ENCODE assay signal across 32 cellular contexts in genomic region chr20:63488331-63489251, GRCh38. TPM values are rescaled to one million over a fixed set of nuclear protein-coding genes. Genes with fewer than 3 reads are reported as not detected.
DNase-seq lines count a peak whose midpoint lies in the region; ATAC-seq and TF ChIP-seq lines count a peak whose summit lies in the region.
"Had no signal": no experiment of that assay in that cellular context is flagged by ENCODE, and none has a peak within 500 bp of the region (broad histone marks: within the 10 kb centered on the region; RNA-seq: fewer than 3 reads in every experiment).

No MANE protein-coding gene starts in this region.

- H3K9ac ChIP-seq in IMR-90 (ENCODE audit: low read depth, low read length), result no peak overlapping the region

- H3K36me3 Mint-ChIP-seq in Calu3 (ENCODE audit: insufficient read depth, unreplicated experiment), result peaks cover 79% of the 10 kb centered on the region
- no peaks in the 10 kb centered on the region for H3K36me3 Mint-ChIP-seq in nephron progenitor cell (ENCODE audit: low read depth)
- H3K36me3 Mint-ChIP-seq: activated CD4-positive, alpha-beta memory T cell treated with anti-CD3 and anti-CD28 coated beads for 36 hours had no signal

- no peak overlapping the region for H3K4me2 ChIP-seq in IMR-90 (ENCODE audit: low read depth, low read length)

- no peak overlapping the region for H2AK9ac ChIP-seq in IMR-90 (replicated peaks; ENCODE audit: low read depth, low read length, poor library complexity)

- H3K4ac ChIP-seq in IMR-90 (ENCODE audit: low read depth, low read length), result no peak overlapping the region

- H3K9me3 ChIP-seq in IMR-90 (ENCODE audit: control insufficient read depth, insufficient read depth, low read length) (no peaks in the 10 kb centered on the region), gastroesophageal sphincter (peaks cover 0 to 8% (median 0%) of the 10 kb centered on the region in 3 donors)
- H3K9me3 ChIP-seq: upper lobe of right lung had no signal

- TF ChIP-seq RAD21 in IMR-90 (IDR thresholded peaks at IDR 0.05; ENCODE audit: low read length), result no peak

- dilution Hi-C loops in IMR-90 (cut with HindIII; ENCODE audit: low sequenced_read_pairs, unreplicated experiment), result no loop called here

- H3K9me3 Mint-ChIP-seq in Calu3 (ENCODE audit: low read depth, unreplicated experiment) (peaks cover 7% of the 10 kb centered on the region), nephron progenitor cell (peaks cover 4% of the 10 kb centered on the region)
- H3K9me3 Mint-ChIP-seq: activated CD4-positive, alpha-beta memory T cell treated with anti-CD3 and anti-CD28 coated beads for 36 hours had no signal

- peaks cover 18% of the 10 kb centered on the region for H3K27me3 Mint-ChIP-seq in Calu3 (ENCODE audit: unreplicated experiment)
- H3K27me3 Mint-ChIP-seq in nephron progenitor cell (ENCODE audit: low read depth, poor library complexity), result peaks cover 72% of the 10 kb centered on the region

- CTCF ChIA-PET in Calu3 (lab: Charles Lee), result no interaction called here
- CTCF ChIA-PET in IMR-90 (lab: Yijun Ruan, JAX), result no interaction called here

- no peaks in the 10 kb centered on the region for H3K79me1 ChIP-seq in IMR-90 (ENCODE audit: low read depth in 1 of 2, low read length in 2 of 2)

- ATAC-seq in IMR-90 (ENCODE audit: low read depth), result peak; percentile 32; the same call in 1 of the 2 replicates
- ATAC-seq in gastroesophageal sphincter, result peak; percentile 31
- no peak for ATAC-seq in HG02763 (IDR thresholded peaks at IDR 0.05; ENCODE audit: unreplicated experiment)
- ATAC-seq: activated naive CD8-positive, alpha-beta T cell treated with anti-CD3 and anti-CD28 coated beads, Interleukin-2, amount 50 U/mL, for 24 hours; upper lobe of right lung had no signal

- DNase-seq in Calu3 (no peak), IMR-90 (no peak), nephron progenitor cell (peak; percentile 63), NOMO-1 treated with DMSO at 0.1 percent for 48 hours (lab: John Stamatoyannopoulos, UW; ENCODE audit: unreplicated experiment) (no peak), mesenteric fat pad (ENCODE audit: low spot score) (no peak)
- no peak for DNase-seq in central memory CD4-positive, alpha-beta T cell
- DNase-seq: activated CD4-positive, alpha-beta memory T cell treated with anti-CD3 and anti-CD28 coated beads for 36 hours; activated CD4-positive, CD25-positive, alpha-beta regulatory T cell; activated gamma-delta T cell; activated naive CD8-positive, alpha-beta T cell treated with anti-CD3 and anti-CD28 coated beads, Interleukin-2, amount 50 U/mL, for 24 hours; cerebellar nuclear complex; dorsolateral prefrontal cortex; GF-D8; mammary epithelial cell; NCI-H1092 treated with DMSO at 0.1 percent for 48 hours; NCI-H2081; NCI-H82; nucleus accumbens; OCI-M1; SIG-M5; stimulated activated CD4-positive, alpha-beta T cell treated with anti-CD3 and anti-CD28 coated beads, Interleukin-1b, Interleukin-23, amount 100 ng/mL, for 48 hours; SW 1271; T1000; upper lobe of right lung had no signal

- BruUV-seq in Calu3 (replicated peaks; lab: Mats Ljungman, UMichigan) (TSS peak; percentile 82), IMR-90 (replicated peaks; lab: Mats Ljungman, UMichigan) (no TSS peak)

- no peak overlapping the region for H4K5ac ChIP-seq in IMR-90 (ENCODE audit: low read depth, low read length)

- no peak overlapping the region for H2AFZ ChIP-seq in IMR-90 (replicated peaks; ENCODE audit: low read length, poor library complexity)

- no peaks in the 10 kb centered on the region for H3K4me1 ChIP-seq in IMR-90 (ENCODE audit: control insufficient read depth, insufficient read depth, low read length)
- peaks cover 0 to 7% (median 0%) of the 10 kb centered on the region in 3 donors for H3K4me1 ChIP-seq in gastroesophageal sphincter
- H3K4me1 ChIP-seq: upper lobe of right lung had no signal

- POLR2A ChIA-PET in IMR-90 (lab: Charles Lee; ENCODE audit: unreplicated experiment), result no interaction called here

- H3K4me3 ChIP-seq in IMR-90 (ENCODE audit: insufficient read depth, low read depth, low read length) (no peak overlapping the region), gastroesophageal sphincter (no peak overlapping the region)
- H3K4me3 ChIP-seq: dorsolateral prefrontal cortex, skin epidermis, upper lobe of right lung had no signal

- H2AK5ac ChIP-seq in IMR-90 (ENCODE audit: low read depth, low read length), result no peak overlapping the region

- H3K4me1 Mint-ChIP-seq in Calu3 (ENCODE audit: low read depth, unreplicated experiment) (peaks cover 13% of the 10 kb centered on the region), nephron progenitor cell (peaks cover 5% of the 10 kb centered on the region)
- H3K4me1 Mint-ChIP-seq: activated naive CD8-positive, alpha-beta T cell treated with anti-CD3 and anti-CD28 coated beads, Interleukin-2, amount 50 U/mL, for 24 hours had no signal

- H3K4me3 Mint-ChIP-seq in Calu3 (ENCODE audit: low read depth, unreplicated experiment) (no peak overlapping the region), nephron progenitor cell (no peak overlapping the region)
- H3K4me3 Mint-ChIP-seq: activated CD4-positive, alpha-beta memory T cell treated with anti-CD3 and anti-CD28 coated beads for 36 hours; activated naive CD8-positive, alpha-beta T cell treated with anti-CD3 and anti-CD28 coated beads, Interleukin-2, amount 50 U/mL, for 24 hours had no signal

- H3K9me1 ChIP-seq in IMR-90 (ENCODE audit: insufficient read depth, low read length), result no peaks in the 10 kb centered on the region

- no peak overlapping the region for H4K8ac ChIP-seq in IMR-90 (ENCODE audit: low read depth in 2 of 2, low read length in 2 of 2)

- H4K91ac ChIP-seq in IMR-90 (ENCODE audit: insufficient read depth, low read depth, low read length), result no peak overlapping the region

- no peak overlapping the region for H2BK20ac ChIP-seq in IMR-90 (ENCODE audit: low read depth, low read length)

- H3K27ac Mint-ChIP-seq in Calu3 (ENCODE audit: unreplicated experiment) (no peak overlapping the region), nephron progenitor cell (no peak overlapping the region)
- H3K27ac Mint-ChIP-seq: activated CD4-positive, alpha-beta memory T cell treated with anti-CD3 and anti-CD28 coated beads for 36 hours; activated naive CD8-positive, alpha-beta T cell treated with anti-CD3 and anti-CD28 coated beads, Interleukin-2, amount 50 U/mL, for 24 hours had no signal

- H3K36me3 ChIP-seq in IMR-90 (ENCODE audit: control insufficient read depth, insufficient read depth, low read length), result no peaks in the 10 kb centered on the region
- H3K36me3 ChIP-seq in gastroesophageal sphincter, result no peaks in the 10 kb centered on the region
- H3K36me3 ChIP-seq: upper lobe of right lung had no signal

- intact Hi-C loops in Calu3 (cut with micrococcal nuclease; ENCODE audit: unreplicated experiment) (no loop called here), IMR-90 (cut with micrococcal nuclease) (no loop called here)

- H3K18ac ChIP-seq in IMR-90 (ENCODE audit: low read depth, low read length), result no peak overlapping the region

- H3K27ac ChIP-seq in IMR-90 (ENCODE audit: insufficient read depth, low read length) (no peak overlapping the region), gastroesophageal sphincter (no peak overlapping the region)
- H3K27ac ChIP-seq: epithelial cell of prostate, skin epidermis, upper lobe of right lung had no signal

- no peaks in the 10 kb centered on the region for H4K20me1 ChIP-seq in IMR-90 (ENCODE audit: insufficient read depth, low read length)

- peaks cover 25% of the 10 kb centered on the region for H3K27me3 ChIP-seq in IMR-90 (ENCODE audit: control insufficient read depth, insufficient read depth, low read length)
- H3K27me3 ChIP-seq in gastroesophageal sphincter, result peaks cover 80% of the 10 kb centered on the region

- in situ Hi-C loops in IMR-90 (cut with MboI; ENCODE audit: low sequenced_read_pairs), result no loop called here

- no peak overlapping the region for H2BK15ac ChIP-seq in IMR-90 (ENCODE audit: low read depth, low read length)

- no peak for TF ChIP-seq EP300 in gastroesophageal sphincter (IDR thresholded peaks at IDR 0.05)

- H3K14ac ChIP-seq in IMR-90 (replicated peaks; ENCODE audit: low read depth, low read length), result no peak overlapping the region

- no peak overlapping the region for H3K23ac ChIP-seq in IMR-90 (ENCODE audit: low read depth, low read length)

- no peak for TF ChIP-seq CTCF in Calu3 (IDR thresholded peaks at IDR 0.05; ENCODE audit: unreplicated experiment)
- TF ChIP-seq CTCF in IMR-90 (conservative IDR thresholded peaks at IDR 0.05; ENCODE audit: low read depth, low read length), result no peak
- TF ChIP-seq CTCF in gastroesophageal sphincter (IDR thresholded peaks at IDR 0.05), result no peak
- TF ChIP-seq CTCF in nephron progenitor cell (IDR thresholded peaks at IDR 0.05), result no peak

- H2BK5ac ChIP-seq in IMR-90 (ENCODE audit: low read depth, low read length, poor library complexity, severe bottlenecking), result no peak overlapping the region

- no peak for TF ChIP-seq POLR2A in IMR-90 (IDR thresholded peaks at IDR 0.05; ENCODE audit: low read depth, low read length)
- no peak for TF ChIP-seq POLR2A in gastroesophageal sphincter (IDR thresholded peaks at IDR 0.05)

- H2BK120ac ChIP-seq in IMR-90 (ENCODE audit: low read depth, low read length), result no peak overlapping the region

- H3K56ac ChIP-seq in IMR-90 (ENCODE audit: extremely low read depth, insufficient read depth, low read length), result no peak overlapping the region

- WGBS in IMR-90 (ENCODE audit: extremely low coverage in 2 of 2, insufficient read length in 1 of 2), 2 experiments, result 10% methylated on average over 38 of the region's 80 CpGs; no CpG with 5 or more reads in 1 of the 2 experiments
- WGBS in gastroesophageal sphincter (ENCODE audit: low coverage in 1 of 2), 2 donors, result no CpG with 5 or more reads among the region's 80 CpGs

RNA-seq across cellular contexts. Expression of gene EEF1A2, which starts 10.3 kb away (rescaled TPM):
- 359 and 393 TPM in 2 replicates for total RNA-seq in Calu3 (2022)
- total RNA-seq in IMR-90 (2012; rRNA removed), result 1.3 and 2.2 TPM in 2 replicates
- 3.2 and 4.6 TPM in 2 replicates for polyA plus RNA-seq in IMR-90 (2012; rRNA removed)
- 3.8 and 11.2 TPM in 2 replicates for polyA plus RNA-seq in IMR-90 (2012; cell fraction: cytosol; rRNA removed)
- polyA plus RNA-seq in IMR-90 (2012; cell fraction: nucleus; rRNA removed; ENCODE audit: low replicate concordance), result 4.7 and 11.2 TPM in 2 replicates
- 1 to 10 TPM in 3 of 4 donors, under 1 TPM in 1; 0.47 to 6.5 (median 3.4) TPM for total RNA-seq in gastroesophageal sphincter
- 1.2 TPM for total RNA-seq in mesenteric fat pad
- total RNA-seq: subcutaneous adipose tissue had no signal

RNA-seq across cellular contexts. Expression of gene KCNQ2, which starts 16.1 kb away (rescaled TPM):
- total RNA-seq in Calu3 (2022), result 0.07 and 0.38 TPM in 2 replicates
- not detected in 2 replicates for total RNA-seq in IMR-90 (2012; rRNA removed)
- polyA plus RNA-seq in IMR-90 (2012; rRNA removed), result 0.02 TPM in 1 of 2 replicates, not detected in the other
- 0.25 TPM in 1 of 2 replicates, not detected in the other for polyA plus RNA-seq in IMR-90 (2012; cell fraction: cytosol; rRNA removed)
- polyA plus RNA-seq in IMR-90 (2012; cell fraction: nucleus; rRNA removed; ENCODE audit: low replicate concordance), result 0.07 TPM in 1 of 2 replicates, not detected in the other
- under 1 TPM in 3 of 4 donors, not detected in 1; 0.19 to 0.40 (median 0.40) TPM for total RNA-seq in gastroesophageal sphincter
- total RNA-seq in mesenteric fat pad, result not detected
- total RNA-seq: activated CD4-positive, alpha-beta memory T cell treated with anti-CD3 and anti-CD28 coated beads for 36 hours; fibroblast of villous mesenchyme; mammary epithelial cell; subcutaneous adipose tissue; upper lobe of right lung had no signal
- polyA plus RNA-seq: mammary epithelial cell had no signal

RNA-seq across cellular contexts. Expression of gene PPDPF, which starts 32.0 kb away (rescaled TPM):
- 517 and 545 TPM in 2 replicates for total RNA-seq in Calu3 (2022)
- 12.9 and 17.2 TPM in 2 replicates for total RNA-seq in IMR-90 (2012; rRNA removed)
- polyA plus RNA-seq in IMR-90 (2012; rRNA removed), result 171 and 200 TPM in 2 replicates
- polyA plus RNA-seq in IMR-90 (2012; cell fraction: cytosol; rRNA removed), result 100 and 301 TPM in 2 replicates
- polyA plus RNA-seq in IMR-90 (2012; cell fraction: nucleus; rRNA removed; ENCODE audit: low replicate concordance), result 38.4 and 113 TPM in 2 replicates
- 100 to 1,000 TPM; 114 to 256 (median 162) TPM for total RNA-seq in gastroesophageal sphincter
- total RNA-seq in mesenteric fat pad, result 173 TPM

RNA-seq across cellular contexts. Expression of gene PTK6, which starts 48.6 kb away (rescaled TPM):
- 15.9 and 22.5 TPM in 2 replicates for total RNA-seq in Calu3 (2022)
- total RNA-seq in IMR-90 (2012; rRNA removed), result not detected in 2 replicates
- polyA plus RNA-seq in IMR-90 (2012; rRNA removed), result 0.07 TPM in 1 of 2 replicates, not detected in the other
- polyA plus RNA-seq in IMR-90 (2012; cell fraction: cytosol; rRNA removed), result 0.03 and 0.04 TPM in 2 replicates
- polyA plus RNA-seq in IMR-90 (2012; cell fraction: nucleus; rRNA removed; ENCODE audit: low replicate concordance), result 0.19 and 0.28 TPM in 2 replicates
- total RNA-seq in gastroesophageal sphincter, result 1 to 10 TPM in 1 of 4 donors, under 1 TPM in 2, not detected in 1; 0.13 to 2.1 (median 0.42) TPM
- total RNA-seq in mesenteric fat pad, result 0.10 TPM
- total RNA-seq: H4 had no signal

RNA-seq across cellular contexts. Expression of gene SRMS, which starts 59.0 kb away (rescaled TPM):
- not detected in 2 replicates for total RNA-seq in Calu3 (2022)
- total RNA-seq in IMR-90 (2012; rRNA removed), result not detected in 2 replicates
- polyA plus RNA-seq in IMR-90 (2012; rRNA removed), result not detected in 2 replicates
- polyA plus RNA-seq in IMR-90 (2012; cell fraction: cytosol; rRNA removed), result not detected in 2 replicates
- not detected in 2 replicates for polyA plus RNA-seq in IMR-90 (2012; cell fraction: nucleus; rRNA removed; ENCODE audit: low replicate concordance)
- not detected for total RNA-seq in gastroesophageal sphincter
- total RNA-seq in mesenteric fat pad, result not detected
- total RNA-seq: activated CD4-positive, alpha-beta memory T cell treated with anti-CD3 and anti-CD28 coated beads for 36 hours; dorsolateral prefrontal cortex; fibroblast of villous mesenchyme; H4; kidney epithelial cell; subcutaneous adipose tissue; upper lobe of right lung had no signal

Comparison
In these comparisons a context has a peak if more than half of its experiments do, and no peak if none do; other contexts are left out.
1. RNA of gene EEF1A2, which starts 10.3 kb away (total RNA-seq): 359 to 393 TPM in Calu3; 0.47 to 6.5 TPM in gastroesophageal sphincter, 1.3 to 2.2 TPM in IMR-90 and 1.2 TPM in mesenteric fat pad (single experiment); every median in the first group is over 10 times any median in the second.